In genomic region chr20:23142162-23143050, GRCh38 we compare ENCODE assay signal across 8 cellular contexts. TPM values are rescaled to one million over a fixed set of nuclear protein-coding genes. Genes with fewer than 3 reads are reported as not detected.
DNase-seq lines count a peak whose midpoint lies in the region; ATAC-seq and TF ChIP-seq lines count a peak whose summit lies in the region.

No MANE protein-coding gene starts in this region.

- no peak overlapping the region for H2AFZ ChIP-seq in fibroblast of lung (ENCODE audit: low read length)

- no peak overlapping the region for H3K4me2 ChIP-seq in fibroblast of lung (ENCODE audit: extremely low read depth, insufficient read depth, low read length)

- CTCF ChIA-PET in CD8-positive, alpha-beta memory T cell (lab: Charles Lee): no interaction called here

- H3K9me3 ChIP-seq in CD8-positive, alpha-beta memory T cell (ENCODE audit: low read length): no peaks in the 10 kb centered on the region
- no peaks in the 10 kb centered on the region for H3K9me3 ChIP-seq in Peyer's patch
- H3K9me3 ChIP-seq in fibroblast of lung (ENCODE audit: control insufficient read depth, insufficient read depth, low read depth, low read length): no peaks in the 10 kb centered on the region
- no peaks in the 10 kb centered on the region for H3K9me3 ChIP-seq in upper lobe of left lung

- peaks cover 3% of the 10 kb centered on the region in 2 donors for H3K27me3 Mint-ChIP-seq in CD8-positive, alpha-beta memory T cell

- H3K27ac Mint-ChIP-seq in CD8-positive, alpha-beta memory T cell: peak overlapping the region in 3 of 8 donors; percentile 33 to 65 (median 35)

- H3K9ac ChIP-seq in fibroblast of lung (ENCODE audit: insufficient read depth, low read length): no peak overlapping the region

- no peak for DNase-seq in CD8-positive, alpha-beta memory T cell
- DNase-seq in Peyer's patch (peak in 1 of 3 donors; percentile 46), fibroblast of lung (ENCODE audit: low read depth in 2 of 2) (no peak), upper lobe of left lung (peak in 1 of 2 donors; percentile 2), H4 (ENCODE audit: low spot score) (no peak), NCI-H226 (no peak), NCI-H69 (lab: John Stamatoyannopoulos, UW) (no peak)

- H3K27ac ChIP-seq in CD8-positive, alpha-beta memory T cell (ENCODE audit: low read depth, low read length): peak overlapping the region; percentile 16
- H3K27ac ChIP-seq in Peyer's patch: peak overlapping the region in 3 of 4 donors; percentile 12 to 74 (median 62)
- H3K27ac ChIP-seq in fibroblast of lung (ENCODE audit: insufficient read depth, low read length): peak overlapping the region; percentile 58
- H3K27ac ChIP-seq in upper lobe of left lung: peak overlapping the region; percentile 63 to 89 (median 82)

- no peaks in the 10 kb centered on the region for H3K36me3 Mint-ChIP-seq in CD8-positive, alpha-beta memory T cell

- no peaks in the 10 kb centered on the region for H3K79me2 ChIP-seq in fibroblast of lung (ENCODE audit: control insufficient read depth, insufficient read depth, low read length)

- no peaks in the 10 kb centered on the region for H3K36me3 ChIP-seq in CD8-positive, alpha-beta memory T cell (ENCODE audit: insufficient read depth, low read length)
- H3K36me3 ChIP-seq in Peyer's patch (no peaks in the 10 kb centered on the region), fibroblast of lung (ENCODE audit: control insufficient read depth, insufficient read depth, low read length) (no peaks in the 10 kb centered on the region), upper lobe of left lung (no peaks in the 10 kb centered on the region)

- peaks cover 8 to 20% (median 13%) of the 10 kb centered on the region in 3 donors for H3K4me1 Mint-ChIP-seq in CD8-positive, alpha-beta memory T cell

- TF ChIP-seq POLR2A in Peyer's patch (IDR thresholded peaks at IDR 0.05): no peak
- TF ChIP-seq POLR2A in upper lobe of left lung (IDR thresholded peaks at IDR 0.05): no peak

- H3K4me3 Mint-ChIP-seq in CD8-positive, alpha-beta memory T cell: no peak overlapping the region

- no peaks in the 10 kb centered on the region for H3K27me3 ChIP-seq in CD8-positive, alpha-beta memory T cell (ENCODE audit: insufficient read depth, low read length, poor library complexity, severe bottlenecking)
- H3K27me3 ChIP-seq in Peyer's patch (no peaks in the 10 kb centered on the region), fibroblast of lung (ENCODE audit: control insufficient read depth, insufficient read depth, low read length) (no peaks in the 10 kb centered on the region), upper lobe of left lung (no peaks in the 10 kb centered on the region)

- H3K9me3 Mint-ChIP-seq in CD8-positive, alpha-beta memory T cell: no peaks in the 10 kb centered on the region

- POLR2A ChIA-PET in CD8-positive, alpha-beta memory T cell (lab: Charles Lee): no interaction called here

- peak; percentile 60 for ATAC-seq in GM21786 (IDR thresholded peaks at IDR 0.05; ENCODE audit: unreplicated experiment)
- ATAC-seq in upper lobe of left lung (ENCODE audit: low FRiP score in 2 of 2): peak; percentile 46 to 58

- no peak for TF ChIP-seq CTCF in Peyer's patch (IDR thresholded peaks at IDR 0.05)
- TF ChIP-seq CTCF in fibroblast of lung (conservative IDR thresholded peaks at IDR 0.05 in 1 of 2, IDR thresholded peaks at IDR 0.05 in 1 of 2; ENCODE audit: low read depth in 1 of 2, low read length in 2 of 2): no peak
- TF ChIP-seq CTCF in upper lobe of left lung (IDR thresholded peaks at IDR 0.05): no peak

- no peak for TF ChIP-seq EP300 in upper lobe of left lung (IDR thresholded peaks at IDR 0.05)

- H4K20me1 ChIP-seq in fibroblast of lung (ENCODE audit: control insufficient read depth, extremely low read depth, insufficient read depth, low read length): no peaks in the 10 kb centered on the region

- no peak overlapping the region for H3K4me3 ChIP-seq in CD8-positive, alpha-beta memory T cell (ENCODE audit: low read length)
- H3K4me3 ChIP-seq in Peyer's patch: no peak overlapping the region
- H3K4me3 ChIP-seq in fibroblast of lung (replicated peaks in 1 of 4; ENCODE audit: control extremely low read depth in 1 of 4, insufficient read depth in 1 of 4, low read depth in 3 of 4, low read length in 4 of 4): no peak overlapping the region
- H3K4me3 ChIP-seq in upper lobe of left lung: no peak overlapping the region

- H3K4me1 ChIP-seq in CD8-positive, alpha-beta memory T cell (ENCODE audit: insufficient read depth, low read length): no peaks in the 10 kb centered on the region
- H3K4me1 ChIP-seq in Peyer's patch (peaks cover 0 to 6% (median 0%) of the 10 kb centered on the region in 4 donors), fibroblast of lung (ENCODE audit: control insufficient read depth, extremely low read depth, insufficient read depth, low read length) (peaks cover 15% of the 10 kb centered on the region), upper lobe of left lung (peaks cover 32 to 46% (median 41%) of the 10 kb centered on the region in 4 donors)

- 72 to 81% methylated on average over 16 of the region's 16 CpGs for WGBS in upper lobe of left lung, 2 donors

RNA-seq across cellular contexts. Expression of gene CD93, which starts 56.3 kb away (rescaled TPM):
- under 1 TPM; 0.50 to 0.53 TPM for total RNA-seq in CD8-positive, alpha-beta memory T cell
- 0.02 TPM for polyA plus RNA-seq in CD8-positive, alpha-beta memory T cell
- total RNA-seq in Peyer's patch (10 to 100 TPM in 2 of 4 donors, 1 to 10 TPM in 2; 3.7 to 16.5 (median 9.7) TPM), fibroblast of lung (under 0.01 TPM in 1 of 2 replicates, not detected in the other), upper lobe of left lung (100 to 1,000 TPM in 1 of 6 donors, 10 to 100 TPM in 5; 25.1 to 160 (median 68.8) TPM)
- polyA plus RNA-seq in fibroblast of lung: 0.01 TPM in 1 of 2 replicates, not detected in the other
- polyA plus RNA-seq in fibroblast of lung (2012): not detected in 2 replicates
- polyA minus RNA-seq in fibroblast of lung (ENCODE audit: low replicate concordance): not detected in 2 replicates
- not detected in 2 replicates for total RNA-seq in H4 (2014; rRNA removed; shearing (Covaris generic))

Comparison
In these comparisons a context has a peak if more than half of its experiments do, and no peak if none do; other contexts are left out.
1. H3K27ac ChIP-seq: peak in every context shown above with its lines; median percentile 82 in upper lobe of left lung; 62 in Peyer's patch; 58 in fibroblast of lung; 16 in CD8-positive, alpha-beta memory T cell.